ENCODE assay signal across 8 cellular contexts in genomic region chr15:83066034-83066760, GRCh38. TPM values are rescaled to one million over a fixed set of nuclear protein-coding genes. Genes with fewer than 3 reads are reported as not detected.
DNase-seq lines count a peak whose midpoint lies in the region; ATAC-seq and TF ChIP-seq lines count a peak whose summit lies in the region.

No MANE protein-coding gene starts in this region.

- no peak for TF ChIP-seq CTCF in gastroesophageal sphincter (IDR thresholded peaks at IDR 0.05)

- H3K36me3 Mint-ChIP-seq in activated naive CD4-positive, alpha-beta T cell treated with anti-CD3 and anti-CD28 coated beads for 36 hours (ENCODE audit: low read depth), result peaks cover 9% of the 10 kb centered on the region
- no peaks in the 10 kb centered on the region for H3K36me3 Mint-ChIP-seq in T-cell

- no peaks in the 10 kb centered on the region for H3K27me3 Mint-ChIP-seq in activated naive CD4-positive, alpha-beta T cell treated with anti-CD3 and anti-CD28 coated beads for 36 hours (ENCODE audit: low read depth)
- no peaks in the 10 kb centered on the region for H3K27me3 Mint-ChIP-seq in T-cell

- ATAC-seq in T-cell (replicated peaks in 1 of 4) (no peak), gastroesophageal sphincter (no peak), GM21526 (IDR thresholded peaks at IDR 0.05; ENCODE audit: low FRiP score, unreplicated experiment) (no peak)

- peak overlapping the region; percentile 87 for H3K4me2 ChIP-seq in skeletal muscle satellite cell (ENCODE audit: low read length)

- POLR2A ChIA-PET in T-cell (lab: Charles Lee), result interaction anchor here (0.6 kb wide), 2 partner anchors 96 to 233 kb away, joined by 5 to 10 read pairs; no protein-coding TSS in a partner anchor

- no peak for TF ChIP-seq POLR2A in gastroesophageal sphincter (IDR thresholded peaks at IDR 0.05)

- no peak for DNase-seq in activated naive CD4-positive, alpha-beta T cell treated with anti-CD3 and anti-CD28 coated beads for 36 hours
- DNase-seq in activated naive CD4-positive, alpha-beta T cell treated with Interleukin-2 at 50 U/mL for 16 hours, result no peak
- no peak for DNase-seq in T-cell
- no peak for DNase-seq in NCI-H446 treated with DMSO at 0.1 percent for 48 hours (lab: John Stamatoyannopoulos, UW)
- DNase-seq in mesenteric fat pad (ENCODE audit: low spot score), result no peak

- H3K4me1 Mint-ChIP-seq in activated naive CD4-positive, alpha-beta T cell treated with anti-CD3 and anti-CD28 coated beads for 36 hours (ENCODE audit: low read depth), result peaks cover 22% of the 10 kb centered on the region
- peaks cover 7 to 14% (median 8%) of the 10 kb centered on the region in 3 donors for H3K4me1 Mint-ChIP-seq in T-cell

- H3K4me1 ChIP-seq in gastroesophageal sphincter, result peaks cover 5 to 52% (median 29%) of the 10 kb centered on the region in 3 donors
- peaks cover 52% of the 10 kb centered on the region for H3K4me1 ChIP-seq in skeletal muscle satellite cell (ENCODE audit: control insufficient read depth, insufficient read depth, low read length)

- CTCF ChIA-PET in activated naive CD4-positive, alpha-beta T cell treated with anti-CD3 and anti-CD28 coated beads for 36 hours (lab: Charles Lee), result no interaction called here
- CTCF ChIA-PET in T-cell (lab: Charles Lee), result interaction anchor here (0.5 to 1.3 kb wide), 4 partner anchors 8 to 136 kb away, joined by 3 to 6 read pairs (median 4); no protein-coding TSS in a partner anchor

- H3K4me3 ChIP-seq in gastroesophageal sphincter (peak overlapping the region; percentile 67 to 76), skeletal muscle satellite cell (ENCODE audit: low read length) (peak overlapping the region; percentile 80)

- H3K4me3 Mint-ChIP-seq in activated naive CD4-positive, alpha-beta T cell treated with anti-CD3 and anti-CD28 coated beads for 36 hours, result peak overlapping the region; percentile 84
- H3K4me3 Mint-ChIP-seq in T-cell, result peak overlapping the region in 1 of 3 donors; percentile 87

- peak overlapping the region; percentile 83 for H3K27ac Mint-ChIP-seq in activated naive CD4-positive, alpha-beta T cell treated with anti-CD3 and anti-CD28 coated beads for 36 hours
- H3K27ac Mint-ChIP-seq in T-cell, result peak overlapping the region; percentile 77 to 83

- intact Hi-C loops in activated naive CD4-positive, alpha-beta T cell treated with anti-CD3 and anti-CD28 coated beads for 36 hours (cut with micrococcal nuclease), result loop anchor here (2.0 to 5.0 kb wide), 4 partner anchors 43 to 1019 kb away; partner anchors contain the start of gene MEX3B

- TF ChIP-seq EP300 in gastroesophageal sphincter (IDR thresholded peaks at IDR 0.05), result no peak

- peaks cover 2% of the 10 kb centered on the region for H3K9me3 Mint-ChIP-seq in activated naive CD4-positive, alpha-beta T cell treated with anti-CD3 and anti-CD28 coated beads for 36 hours
- H3K9me3 Mint-ChIP-seq in T-cell, result no peaks in the 10 kb centered on the region

- no peaks in the 10 kb centered on the region for H3K9me3 ChIP-seq in gastroesophageal sphincter
- H3K9me3 ChIP-seq in skeletal muscle satellite cell (replicated peaks; ENCODE audit: low read length), result no peaks in the 10 kb centered on the region

- peak overlapping the region; percentile 97 for H3K9ac ChIP-seq in skeletal muscle satellite cell (ENCODE audit: low read depth, low read length)

- 9 to 26% methylated on average over 6 to 21 of the region's 46 CpGs for WGBS in gastroesophageal sphincter (ENCODE audit: low coverage in 1 of 2), 2 donors

- peak overlapping the region; percentile 65 to 98 (median 93) for H3K27ac ChIP-seq in gastroesophageal sphincter

- H3K36me3 ChIP-seq in gastroesophageal sphincter, result no peaks in the 10 kb centered on the region
- H3K36me3 ChIP-seq in skeletal muscle satellite cell (ENCODE audit: insufficient read depth, low read length), result no peaks in the 10 kb centered on the region

- no peaks in the 10 kb centered on the region for H3K27me3 ChIP-seq in gastroesophageal sphincter
- no peaks in the 10 kb centered on the region for H3K27me3 ChIP-seq in skeletal muscle satellite cell (ENCODE audit: control insufficient read depth, insufficient read depth, low read length)

RNA-seq across cellular contexts. Expression of gene BTBD1, which starts 0.9 kb away (rescaled TPM):
- total RNA-seq in activated naive CD4-positive, alpha-beta T cell treated with anti-CD3 and anti-CD28 coated beads for 36 hours, result 10 to 100 TPM; 45.2 to 46.1 TPM
- total RNA-seq in T-cell, result 10 to 100 TPM; 34.8 to 38.4 (median 36.2) TPM
- 10 to 100 TPM; 48.6 to 69.6 (median 60.5) TPM for total RNA-seq in gastroesophageal sphincter
- total RNA-seq in skeletal muscle satellite cell (2012; rRNA removed), result 101 and 107 TPM in 2 replicates
- total RNA-seq in mesenteric fat pad, result 49.0 TPM

RNA-seq across cellular contexts. Expression of gene TM6SF1, which starts 41.2 kb away (rescaled TPM):
- 1 to 10 TPM; 1.7 to 3.4 TPM for total RNA-seq in activated naive CD4-positive, alpha-beta T cell treated with anti-CD3 and anti-CD28 coated beads for 36 hours
- 1 to 10 TPM in 2 of 5 donors, under 1 TPM in 2, not detected in 1; 0.33 to 2.1 (median 0.84) TPM for total RNA-seq in T-cell
- 1 to 10 TPM; 2.3 to 8.1 (median 5.2) TPM for total RNA-seq in gastroesophageal sphincter
- 0.44 and 0.51 TPM in 2 replicates for total RNA-seq in skeletal muscle satellite cell (2012; rRNA removed)
- total RNA-seq in mesenteric fat pad, result 12.4 TPM

RNA-seq across cellular contexts. Expression of gene C15orf40, which starts 54.8 kb away (rescaled TPM):
- total RNA-seq in activated naive CD4-positive, alpha-beta T cell treated with anti-CD3 and anti-CD28 coated beads for 36 hours, result 10 to 100 TPM; 20.6 to 21.7 TPM
- total RNA-seq in T-cell, result 10 to 100 TPM; 13.8 to 40.5 (median 37.7) TPM
- 10 to 100 TPM in 2 of 4 donors, 1 to 10 TPM in 2; 6.9 to 20.5 (median 9.4) TPM for total RNA-seq in gastroesophageal sphincter
- total RNA-seq in skeletal muscle satellite cell (2012; rRNA removed), result 6.6 and 9.9 TPM in 2 replicates
- total RNA-seq in mesenteric fat pad, result 21.5 TPM
